Comparison of ENCODE assay signal across 9 cellular contexts in genomic region chr18:74476154-74476553, GRCh38.
DNase-seq lines count a peak whose midpoint lies in the region; ATAC-seq and TF ChIP-seq lines count a peak whose summit lies in the region.
"Had no signal": no experiment of that assay in that cellular context is flagged by ENCODE, and none has a peak within 500 bp of the region (broad histone marks: within the 10 kb centered on the region; RNA-seq: fewer than 3 reads in every experiment).

No MANE protein-coding gene starts in this region.

- ATAC-seq in stimulated activated memory B cell treated with anti-CD40 and anti-IgM and Interleukin-4, amounts not matched to agents 10 μg/mL and 1 μg/mL and 100 μg/mL, for 72 hours = no peak
- ATAC-seq in GM21576 (IDR thresholded peaks at IDR 0.05; ENCODE audit: unreplicated experiment) (no peak), HG02840 (IDR thresholded peaks at IDR 0.05; ENCODE audit: low FRiP score, unreplicated experiment) (no peak), GM19351 (IDR thresholded peaks at IDR 0.05; ENCODE audit: unreplicated experiment) (no peak)

- no peaks in the 10 kb centered on the region for H3K9me3 Mint-ChIP-seq in stimulated activated memory B cell treated with anti-CD40 and anti-IgM and Interleukin-4, amounts not matched to agents 10 μg/mL and 1 μg/mL and 100 μg/mL, for 72 hours

- peaks cover 27% of the 10 kb centered on the region for H3K27me3 Mint-ChIP-seq in stimulated activated memory B cell treated with anti-CD40 and anti-IgM and Interleukin-4, amounts not matched to agents 10 μg/mL and 1 μg/mL and 100 μg/mL, for 72 hours

- no peak overlapping the region for H3K4me3 Mint-ChIP-seq in stimulated activated memory B cell treated with anti-CD40 and anti-IgM and Interleukin-4, amounts not matched to agents 10 μg/mL and 1 μg/mL and 100 μg/mL, for 72 hours

- H3K36me3 Mint-ChIP-seq in stimulated activated memory B cell treated with anti-CD40 and anti-IgM and Interleukin-4, amounts not matched to agents 10 μg/mL and 1 μg/mL and 100 μg/mL, for 72 hours = no peaks in the 10 kb centered on the region

- H3K4me3 ChIP-seq in fibroblast of mammary gland (ENCODE audit: control insufficient read depth, low read depth, low read length) = no peak overlapping the region

- no peaks in the 10 kb centered on the region for H3K4me1 Mint-ChIP-seq in stimulated activated memory B cell treated with anti-CD40 and anti-IgM and Interleukin-4, amounts not matched to agents 10 μg/mL and 1 μg/mL and 100 μg/mL, for 72 hours

- H3K27ac Mint-ChIP-seq in stimulated activated memory B cell treated with anti-CD40 and anti-IgM and Interleukin-4, amounts not matched to agents 10 μg/mL and 1 μg/mL and 100 μg/mL, for 72 hours = no peak overlapping the region

- DNase-seq in NCI-H69 (lab: John Stamatoyannopoulos, UW) (peak; percentile 67), fibroblast of mammary gland (ENCODE audit: low read depth) (peak; percentile 27), retina (peak; percentile 70)
- DNase-seq: activated CD8-positive, alpha-beta memory T cell treated with anti-CD3 and anti-CD28 coated beads for 24 hours had no signal

- TF ChIP-seq CTCF in GM12873 (IDR thresholded peaks at IDR 0.05; ENCODE audit: insufficient read depth, low read depth, low read length, missing control alignments) (peak; percentile 57), fibroblast of mammary gland (conservative IDR thresholded peaks at IDR 0.05; ENCODE audit: control insufficient read depth, insufficient read depth, low read depth, low read length) (peak; percentile 81)
